In the genomic region with DNA sequence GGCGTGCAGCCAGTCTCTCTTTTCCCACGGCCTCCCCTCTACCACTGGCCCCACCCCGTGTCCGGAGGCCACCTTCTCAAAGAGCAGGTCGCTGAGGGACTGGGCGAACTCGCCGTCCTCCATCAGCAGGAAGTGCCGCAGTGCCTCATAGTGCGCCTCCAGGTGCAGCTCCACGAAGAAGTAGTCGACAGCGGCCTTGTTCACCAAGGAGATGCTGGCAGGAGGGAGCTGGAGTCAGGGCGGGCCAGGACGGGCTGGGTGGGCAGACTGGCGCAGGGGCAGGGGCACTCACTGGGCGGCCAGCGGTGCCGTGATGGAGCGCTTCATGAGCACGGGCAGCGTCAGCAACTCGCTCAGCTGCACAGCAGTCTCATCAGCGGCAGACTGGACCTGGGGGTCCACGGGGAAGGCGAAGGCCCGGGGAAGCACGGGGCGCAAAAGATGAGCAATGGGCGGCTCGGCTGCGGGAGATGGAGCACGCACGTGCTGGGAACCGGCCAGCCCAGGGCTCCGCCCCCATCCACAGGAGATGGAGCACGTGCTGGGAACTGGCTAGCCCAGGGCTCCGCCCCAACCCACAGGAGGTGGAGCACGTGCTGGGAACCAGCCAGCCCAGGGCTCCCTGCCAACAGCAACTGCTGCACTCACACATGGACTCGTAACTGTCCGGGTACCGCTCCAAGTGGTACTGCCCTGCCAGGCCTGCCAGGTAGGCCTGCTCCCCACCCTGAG, we compare ENCODE assay signal across 9 cellular contexts. TPM values are rescaled to one million over a fixed set of nuclear protein-coding genes. Genes with fewer than 3 reads are reported as not detected.
DNase-seq lines count a peak whose midpoint lies in the region; ATAC-seq, FAIRE-seq and TF ChIP-seq lines count a peak whose summit lies in the region.
"Had no signal": no experiment of that assay in that cellular context is flagged by ENCODE, and none has a peak within 500 bp of the region (broad histone marks: within the 10 kb centered on the region; RNA-seq: fewer than 3 reads in every experiment).

No MANE protein-coding gene starts in this region.

- ATAC-seq in right lobe of liver (peak; percentile 70 to 83 (median 79)), GM18498 (IDR thresholded peaks at IDR 0.05; ENCODE audit: unreplicated experiment) (no peak)

- TF ChIP-seq CTCF in bronchial epithelial cell (IDR thresholded peaks at IDR 0.05; ENCODE audit: insufficient read depth, low read length, severe bottlenecking): no peak
- no peak for TF ChIP-seq CTCF in right lobe of liver (IDR thresholded peaks at IDR 0.05)

- WGBS in right lobe of liver (ENCODE audit: insufficient coverage, low coverage, low lambda C conversion rate, missing lambda C conversion rate): 89% methylated on average over 3 of the region's 42 CpGs

- H3K4me3 ChIP-seq in bronchial epithelial cell (ENCODE audit: low read depth, low read length) (no peak overlapping the region), right lobe of liver (no peak overlapping the region)

- no peak for TF ChIP-seq POLR2A in right lobe of liver (IDR thresholded peaks at IDR 0.05)

- H3K9me3 ChIP-seq in right lobe of liver: no peaks in the 10 kb centered on the region

- H3K27me3 ChIP-seq in bronchial epithelial cell (ENCODE audit: control insufficient read depth, insufficient read depth, low read length) (no peaks in the 10 kb centered on the region), right lobe of liver (no peaks in the 10 kb centered on the region)

- intact Hi-C loops in right lobe of liver (cut with DNase I): no loop called here

- H3K4me1 ChIP-seq in right lobe of liver: peaks cover 0 to 4% (median 2%) of the 10 kb centered on the region in 4 donors

- DNase-seq in DMS53 (lab: John Stamatoyannopoulos, UW) (peak; percentile 96), NCI-H1694 treated with DMSO at 0.1 percent for 48 hours (lab: John Stamatoyannopoulos, UW) (peak; percentile 74), bronchial epithelial cell (ENCODE audit: low read depth) (peak; percentile 42), right lobe of liver (peak; percentile 87 to 98 (median 97)), NAMALWA (ENCODE audit: low spot score) (no peak), NCI-H510A treated with DMSO at 0.1 percent for 48 hours (lab: John Stamatoyannopoulos, UW) (no peak)
- no peak for DNase-seq in stimulated activated CD4-positive, alpha-beta T cell treated with anti-CD3 and anti-CD28 coated beads, Interleukin-12 subunit alpha, Interleukin-12 subunit beta, amount 100 ng/mL, for 4 hours
- DNase-seq: activated T-cell treated with anti-CD3 and anti-CD28 coated beads, Interleukin-2, amount 50 U/mL, for 72 hours had no signal

- FAIRE-seq in bronchial epithelial cell (lab: Jason Lieb, UNC): no peak

- peaks cover 34% of the 10 kb centered on the region for H3K36me3 ChIP-seq in bronchial epithelial cell (ENCODE audit: control insufficient read depth, insufficient read depth, low read length)
- peaks cover 6 to 82% (median 28%) of the 10 kb centered on the region in 4 donors for H3K36me3 ChIP-seq in right lobe of liver

- H3K27ac ChIP-seq in right lobe of liver: peak overlapping the region in 1 of 3 donors; percentile 45

RNA-seq across cellular contexts. Expression of gene SELENOO, which starts 18.4 kb away (rescaled TPM):
- total RNA-seq in bronchial epithelial cell: 20.8 and 25.7 TPM in 2 replicates
- total RNA-seq in right lobe of liver: 10 to 100 TPM; 51.1 to 67.8 (median 59.2) TPM

RNA-seq across cellular contexts. Expression of gene TUBGCP6, which starts 25.7 kb away (rescaled TPM):
- 18.2 TPM in 2 replicates for total RNA-seq in bronchial epithelial cell
- 10 to 100 TPM; 10.4 to 22.6 (median 14.6) TPM for total RNA-seq in right lobe of liver

RNA-seq across cellular contexts. Expression of gene HDAC10, which starts 31.9 kb away (rescaled TPM):
- 9.7 and 13.8 TPM in 2 replicates for total RNA-seq in bronchial epithelial cell
- total RNA-seq in right lobe of liver: 10 to 100 TPM; 19.6 to 30.5 (median 23.0) TPM

RNA-seq across cellular contexts. Expression of gene TRABD, which starts 33.4 kb away (rescaled TPM):
- total RNA-seq in bronchial epithelial cell (38.3 and 43.7 TPM in 2 replicates), right lobe of liver (10 to 100 TPM; 18.9 to 30.2 (median 22.8) TPM)

RNA-seq across cellular contexts. Expression of gene MAPK12, which starts 42.3 kb away (rescaled TPM):
- total RNA-seq in bronchial epithelial cell (12.4 and 14.1 TPM in 2 replicates), right lobe of liver (1 to 10 TPM; 2.1 to 7.6 (median 3.6) TPM)

Comparison
In these comparisons a context has a peak if more than half of its experiments do, and no peak if none do; other contexts are left out.
1. DNase-seq: peak in DMS53 (single experiment), NCI-H1694 treated with DMSO at 0.1 percent for 48 hours (single experiment), bronchial epithelial cell (single experiment) and right lobe of liver (3 of 3); none in NAMALWA (single experiment), stimulated activated CD4-positive, alpha-beta T cell treated with anti-CD3 and anti-CD28 coated beads, Interleukin-12 subunit alpha, Interleukin-12 subunit beta, amount 100 ng/mL, for 4 hours (single experiment) and NCI-H510A treated with DMSO at 0.1 percent for 48 hours (single experiment).